Comparison of ENCODE assay signal across 22 cellular contexts in genomic region chr5:112799661-112800060, GRCh38.
DNase-seq lines count a peak whose midpoint lies in the region; FAIRE-seq and TF ChIP-seq lines count a peak whose summit lies in the region.
"Had no signal": no experiment of that assay in that cellular context is flagged by ENCODE, and none has a peak within 500 bp of the region (broad histone marks: within the 10 kb centered on the region; RNA-seq: fewer than 3 reads in every experiment).

No MANE protein-coding gene starts in this region.

- peaks cover 3% of the 10 kb centered on the region for H3F3A ChIP-seq in neural cell (ENCODE audit: insufficient read depth, low read length, poor library complexity, severe bottlenecking)

- H3K4me2 ChIP-seq in Karpas-422 (ENCODE audit: low read depth, low read length, poor library complexity, severe bottlenecking): no peak overlapping the region
- peak overlapping the region; percentile 22 for H3K4me2 ChIP-seq in neural cell (ENCODE audit: low read length)
- H3K4me2 ChIP-seq: PC-9 had no signal

- H4K20me1 ChIP-seq in Karpas-422 (ENCODE audit: insufficient read depth, low read depth, low read length) (no peaks in the 10 kb centered on the region), neural cell (ENCODE audit: insufficient read depth) (no peaks in the 10 kb centered on the region)

- no peak overlapping the region for H3K4me3 ChIP-seq in Karpas-422 (ENCODE audit: low read length)
- H3K4me3 ChIP-seq in bronchial epithelial cell (ENCODE audit: low read depth, low read length): no peak overlapping the region
- no peak overlapping the region for H3K4me3 ChIP-seq in neural cell (ENCODE audit: low read length)
- H3K4me3 ChIP-seq: K562, PC-9, SJSA1 had no signal

- H3K4me1 ChIP-seq in Karpas-422 (ENCODE audit: low read length): peaks cover 51% of the 10 kb centered on the region
- H3K4me1 ChIP-seq: SJSA1 had no signal

- no peak for FAIRE-seq in bronchial epithelial cell (lab: Jason Lieb, UNC)
- FAIRE-seq: GM19239, HTR-8/SVneo, K562 had no signal

- H3K36me3 ChIP-seq in Karpas-422 (ENCODE audit: insufficient read depth, low read length): peaks cover 67% of the 10 kb centered on the region
- H3K36me3 ChIP-seq in bronchial epithelial cell (ENCODE audit: control insufficient read depth, insufficient read depth, low read length): no peaks in the 10 kb centered on the region
- peaks cover 5% of the 10 kb centered on the region for H3K36me3 ChIP-seq in neural cell (ENCODE audit: insufficient read depth, low read length)

- H3K27me3 ChIP-seq in Karpas-422 (ENCODE audit: low read length) (no peaks in the 10 kb centered on the region), bronchial epithelial cell (ENCODE audit: control insufficient read depth, insufficient read depth, low read length) (no peaks in the 10 kb centered on the region), neural cell (ENCODE audit: insufficient read depth, low read depth, low read length) (no peaks in the 10 kb centered on the region)
- H3K27me3 ChIP-seq: SJSA1 had no signal

- H3K9me2 ChIP-seq in Karpas-422 (replicated peaks; ENCODE audit: insufficient read depth, low read length) (no peaks in the 10 kb centered on the region), neural cell (ENCODE audit: insufficient read depth, low read length) (no peaks in the 10 kb centered on the region)

- no peak for TF ChIP-seq RAD21 in neural cell (conservative IDR thresholded peaks at IDR 0.05)

- no peak overlapping the region for H2AFZ ChIP-seq in Karpas-422 (ENCODE audit: low read length)
- no peak overlapping the region for H2AFZ ChIP-seq in neural cell (ENCODE audit: low read depth, low read length)
- H2AFZ ChIP-seq: PC-9 had no signal

- H3K9ac ChIP-seq in Karpas-422 (ENCODE audit: low read length) (no peak overlapping the region), neural cell (ENCODE audit: low read length) (no peak overlapping the region)

- DNase-seq in NCI-H2227 treated with DMSO at 0.1 percent for 48 hours (lab: John Stamatoyannopoulos, UW): peak; percentile 5
- no peak for DNase-seq in NCI-H2227 (lab: John Stamatoyannopoulos, UW; ENCODE audit: unreplicated experiment)
- no peak for DNase-seq in Karpas-422
- peak; percentile 51 for DNase-seq in bronchial epithelial cell (ENCODE audit: low read depth)
- no peak for DNase-seq in kidney tubule cell (ENCODE audit: low spot score)
- DNase-seq in A172 (ENCODE audit: low spot score): no peak
- DNase-seq: CD4-positive, alpha-beta memory T cell; DMS 273 treated with DMSO at 0.1 percent for 48 hours; DMS79 treated with DMSO at 0.1 percent for 48 hours; H7; NCI-H187; NCI-H2081 treated with DMSO at 0.1 percent for 48 hours; NCI-H446 treated with DMSO at 0.1 percent for 48 hours; NCI-H526; PC-9; Right ventricle myocardium superior; T-cell had no signal

- no peak for TF ChIP-seq EP300 in neural cell (conservative IDR thresholded peaks at IDR 0.05; ENCODE audit: poor library complexity, severe bottlenecking)

- no peaks in the 10 kb centered on the region for H3K9me3 ChIP-seq in Karpas-422 (ENCODE audit: low read length)
- no peaks in the 10 kb centered on the region for H3K9me3 ChIP-seq in neural cell (ENCODE audit: low read length)
- H3K9me3 ChIP-seq: SJSA1 had no signal

- H3K27ac ChIP-seq in Karpas-422 (ENCODE audit: low read length) (peak overlapping the region; percentile 61), neural cell (ENCODE audit: low read length) (peak overlapping the region; percentile 88)
- H3K27ac ChIP-seq: PC-9, SJSA1 had no signal

- H3K79me2 ChIP-seq in Karpas-422 (ENCODE audit: low read length) (peaks cover 64% of the 10 kb centered on the region), neural cell (replicated peaks; ENCODE audit: insufficient read depth, low read length) (no peaks in the 10 kb centered on the region)

- TF ChIP-seq CTCF in bronchial epithelial cell (IDR thresholded peaks at IDR 0.05; ENCODE audit: insufficient read depth, low read length, severe bottlenecking) (no peak), neural cell (IDR thresholded peaks at IDR 0.05; ENCODE audit: poor library complexity, severe bottlenecking) (no peak)

TF ChIP-seq in neural cell, 6 proteins besides CTCF, POLR2A, EP300 and RAD21:
- TF ChIP-seq REST (IDR thresholded peaks at IDR 0.05; ENCODE audit: borderline replicate concordance): no peak
- no peak for TF ChIP-seq SMC3 (conservative IDR thresholded peaks at IDR 0.05; ENCODE audit: poor library complexity)
- TF ChIP-seq TAF1 (IDR thresholded peaks at IDR 0.05; ENCODE audit: low read depth): no peak

Comparison
In these comparisons a context has a peak if more than half of its experiments do, and no peak if none do; other contexts are left out.
1. DNase-seq: peak in NCI-H2227 treated with DMSO at 0.1 percent for 48 hours (single experiment) and bronchial epithelial cell (single experiment); none in NCI-H2227 (single experiment), Karpas-422 (single experiment), kidney tubule cell (single experiment) and A172 (single experiment).